In genomic region chr14:52131640-52132320, GRCh38 we compare ENCODE assay signal across 8 cellular contexts.
DNase-seq lines count a peak whose midpoint lies in the region; ATAC-seq and TF ChIP-seq lines count a peak whose summit lies in the region.

No MANE protein-coding gene starts in this region.

- TF ChIP-seq CTCF in coronary artery (IDR thresholded peaks at IDR 0.05), result peak; percentile 34

- ATAC-seq in left lobe of liver (peak; percentile 59), HG03460 (IDR thresholded peaks at IDR 0.05; ENCODE audit: unreplicated experiment) (no peak)

- DNase-seq in GM04504 (ENCODE audit: low read depth), result peak; percentile 85
- peak; percentile 92 for DNase-seq in NCI-H1105 (lab: John Stamatoyannopoulos, UW)
- peak; percentile 69 for DNase-seq in SW480 (ENCODE audit: low spot score)
- peak; percentile 79 for DNase-seq in coronary artery (ENCODE audit: low spot score)
- peak; percentile 49 for DNase-seq in left lobe of liver (ENCODE audit: low spot score)
- peak; percentile 15 to 41 for DNase-seq in stimulated activated CD4-positive, alpha-beta T cell treated with anti-CD3 and anti-CD28 coated beads, Interleukin-4, amount 100 ng/mL, for 48 hours (ENCODE audit: low read depth in 2 of 2)
- DNase-seq in activated CD4-positive, CD25-positive, alpha-beta regulatory T cell treated with anti-CD3 and anti-CD28 coated beads, Interleukin-2, amount 50 U/mL, for 72 hours, result no peak

- H3K27ac ChIP-seq in coronary artery, result no peak overlapping the region

- no peak overlapping the region for H3K4me3 ChIP-seq in coronary artery
